Comparison of ENCODE assay signal across 8 cellular contexts in the genomic region with DNA sequence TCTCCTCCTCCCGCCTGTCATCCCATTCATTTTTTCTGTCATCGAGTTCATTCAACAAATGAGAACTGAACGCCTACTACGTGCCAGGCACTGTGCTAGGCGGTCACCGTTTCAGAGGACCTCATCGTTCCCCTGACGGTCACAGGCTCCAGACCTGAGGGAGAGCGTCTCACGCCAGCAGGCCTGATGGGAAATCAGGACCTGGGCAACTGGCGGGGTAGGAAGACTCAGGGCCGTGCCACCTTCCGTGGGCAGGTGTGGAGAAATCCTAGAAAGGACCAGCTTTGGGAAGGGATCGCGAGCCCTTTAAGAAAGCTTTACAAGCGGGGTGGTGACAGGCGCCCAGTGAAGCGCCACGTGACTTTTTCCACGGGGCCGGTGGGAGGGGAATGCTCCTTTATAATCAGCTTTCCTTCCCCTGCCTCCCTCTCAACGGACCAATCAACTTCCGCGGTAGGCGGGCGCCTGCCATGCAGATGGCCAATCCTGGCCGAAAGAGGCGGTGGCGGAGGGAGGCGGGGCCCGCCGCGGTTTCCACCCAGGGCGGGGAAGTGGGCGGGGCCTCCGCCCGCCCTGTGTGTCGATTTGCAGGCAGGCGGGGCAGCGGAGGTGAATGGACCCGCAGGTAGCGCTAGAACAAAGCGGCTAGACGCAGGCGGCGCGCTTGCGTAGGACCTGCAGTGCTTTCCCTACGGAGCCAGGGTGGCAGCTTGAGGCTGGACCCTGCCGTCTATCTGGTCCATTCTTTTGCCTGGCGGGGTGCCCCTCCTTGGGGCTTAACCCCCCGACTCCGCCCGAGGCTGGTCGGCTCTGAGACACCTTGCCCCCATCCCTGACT. TPM values are rescaled to one million over a fixed set of nuclear protein-coding genes. Genes with fewer than 3 reads are reported as not detected.
DNase-seq lines count a peak whose midpoint lies in the region; ATAC-seq and TF ChIP-seq lines count a peak whose summit lies in the region.

No MANE protein-coding gene starts in this region.

- peak overlapping the region; percentile 44 for H3K4me3 ChIP-seq in mononuclear cell (ENCODE audit: low read length)

- DNase-seq in DMS153 treated with DMSO at 0.1 percent for 48 hours (lab: John Stamatoyannopoulos, UW; ENCODE audit: unreplicated experiment) (peak; percentile 65), OCI-M2 (lab: John Stamatoyannopoulos, UW; ENCODE audit: unreplicated experiment) (peak; percentile 83), epithelial cell of prostate (ENCODE audit: low read depth, low spot score) (peak; percentile 97)
- DNase-seq in activated T-cell treated with anti-CD3 and anti-CD28 coated beads, Interleukin-2, amount 50 U/mL, for 1 hour: peak; percentile 100
- DNase-seq in stimulated activated CD8-positive, alpha-beta memory T cell treated with anti-CD3 and anti-CD28 coated beads, Interleukin-2, amount 100 ng/mL, for 48 hours (ENCODE audit: low read depth in 2 of 2): peak; percentile 98 to 99

- no peak for TF ChIP-seq RAD21 in Ishikawa (IDR thresholded peaks at IDR 0.05; ENCODE audit: low read depth)

- peak overlapping the region; percentile 100 for H3K27ac ChIP-seq in epithelial cell of prostate

- ATAC-seq in GM21619 (IDR thresholded peaks at IDR 0.05; ENCODE audit: unreplicated experiment): peak; percentile 75

- H3K27me3 ChIP-seq in mononuclear cell (ENCODE audit: insufficient read depth, low read length): no peaks in the 10 kb centered on the region

- H3K9me3 ChIP-seq in mononuclear cell (ENCODE audit: low read depth, low read length): no peaks in the 10 kb centered on the region

- H3K4me1 ChIP-seq in mononuclear cell (ENCODE audit: insufficient read depth, low read length): peaks cover 59% of the 10 kb centered on the region

- TF ChIP-seq EP300 in Ishikawa (IDR thresholded peaks at IDR 0.05; ENCODE audit: borderline replicate concordance): no peak; the same call in 1 of the 2 replicates

TF ChIP-seq in Ishikawa, 13 proteins besides CTCF, POLR2A, EP300 and RAD21:
- TF ChIP-seq FOXM1 (IDR thresholded peaks at IDR 0.05; ENCODE audit: borderline replicate concordance, low read depth) (no peak), EGR1 (IDR thresholded peaks at IDR 0.05) (no peak), ZBTB7A (IDR thresholded peaks at IDR 0.05; ENCODE audit: low read depth) (0 out of 2 replicates have a peak, but pooled peaks have one; percentile 23), TAF1 (IDR thresholded peaks at IDR 0.05; ENCODE audit: low read depth) (peak; percentile 9; the same call in 1 of the 2 replicates), TCF12 (IDR thresholded peaks at IDR 0.05; ENCODE audit: low read depth) (peak; percentile 24; the same call in 1 of the 2 replicates), CREB1 (IDR thresholded peaks at IDR 0.05; ENCODE audit: low read depth) (no peak)
- TF ChIP-seq, protein P1, sequence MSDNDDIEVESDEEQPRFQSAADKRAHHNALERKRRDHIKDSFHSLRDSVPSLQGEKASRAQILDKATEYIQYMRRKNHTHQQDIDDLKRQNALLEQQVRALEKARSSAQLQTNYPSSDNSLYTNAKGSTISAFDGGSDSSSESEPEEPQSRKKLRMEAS (IDR thresholded peaks at IDR 0.05): peak; percentile 88
- TF ChIP-seq, protein P2, sequence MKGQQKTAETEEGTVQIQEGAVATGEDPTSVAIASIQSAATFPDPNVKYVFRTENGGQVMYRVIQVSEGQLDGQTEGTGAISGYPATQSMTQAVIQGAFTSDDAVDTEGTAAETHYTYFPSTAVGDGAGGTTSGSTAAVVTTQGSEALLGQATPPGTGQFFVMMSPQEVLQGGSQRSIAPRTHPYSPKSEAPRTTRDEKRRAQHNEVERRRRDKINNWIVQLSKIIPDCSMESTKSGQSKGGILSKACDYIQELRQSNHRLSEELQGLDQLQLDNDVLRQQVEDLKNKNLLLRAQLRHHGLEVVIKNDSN (IDR thresholded peaks at IDR 0.05): peak; percentile 96

RNA-seq across cellular contexts. Expression of a gene that starts 0.8 kb away (rescaled TPM):
- total RNA-seq in mononuclear cell: 7.0 TPM

Comparison
In these comparisons a context has a peak if more than half of its experiments do, and no peak if none do; other contexts are left out.
1. Peak in every context shown above with its lines: DNase-seq, ATAC-seq, H3K4me3 ChIP-seq and H3K27ac ChIP-seq.